24 cellular contexts compared by ENCODE assay signal in the genomic region with DNA sequence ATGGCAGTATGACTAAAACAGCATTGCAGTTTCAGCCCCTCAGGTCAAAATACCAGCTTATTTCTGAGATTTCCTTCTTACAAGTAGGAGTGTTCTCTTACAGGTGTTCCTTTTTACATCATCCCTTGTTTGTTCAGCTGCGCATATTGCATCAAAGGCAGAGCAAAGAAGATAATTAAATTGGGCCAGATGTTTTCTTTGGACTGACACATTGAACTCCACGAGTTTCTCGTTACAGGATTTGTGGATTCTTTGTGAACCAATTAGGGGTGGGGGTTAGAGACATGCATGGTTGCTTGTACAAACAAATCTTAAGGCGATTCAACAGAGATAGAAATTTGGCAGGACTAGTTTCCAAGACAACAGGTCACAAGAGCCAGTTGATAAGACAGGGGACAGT.
A peak's percentile ranks its signal among the peaks of the same experiment; 100 is the strongest.
DNase-seq lines count a peak whose midpoint lies in the region; ATAC-seq and TF ChIP-seq lines count a peak whose summit lies in the region.
"Had no signal": no experiment of that assay in that cellular context is flagged by ENCODE, and none has a peak within 500 bp of the region (broad histone marks: within the 10 kb centered on the region; RNA-seq: fewer than 3 reads in every experiment).

No MANE protein-coding gene starts in this region.

- no peaks in the 10 kb centered on the region for H3K27me3 Mint-ChIP-seq in naive thymus-derived CD8-positive, alpha-beta T cell
- H3K27me3 Mint-ChIP-seq: dendritic cell treated with granulocyte-macrophage colony-stimulating factor and Interleukin-4, amounts not matched to agents 40 ng/mL and 50 ng/mL, for 4 days; stimulated activated naive CD8-positive, alpha-beta T cell treated with anti-CD3 and anti-CD28 coated beads, Interleukin-15, amount 100 ng/mL, for 72 hours had no signal

- no peaks in the 10 kb centered on the region for H3K36me3 Mint-ChIP-seq in naive thymus-derived CD8-positive, alpha-beta T cell
- H3K36me3 Mint-ChIP-seq: CD14-positive monocyte had no signal

- TF ChIP-seq POLR2A in prostate gland (IDR thresholded peaks at IDR 0.05): no peak

- no peaks in the 10 kb centered on the region for H3K4me1 Mint-ChIP-seq in naive thymus-derived CD8-positive, alpha-beta T cell
- H3K4me1 Mint-ChIP-seq: CD14-positive monocyte; stimulated activated naive CD8-positive, alpha-beta T cell treated with anti-CD3 and anti-CD28 coated beads, Interleukin-15, amount 100 ng/mL, for 72 hours had no signal

- H3K27ac ChIP-seq in prostate gland: no peak overlapping the region
- H3K27ac ChIP-seq: GM23248, left ventricle myocardium inferior, spleen, VCaP had no signal

- H3K4me1 ChIP-seq in prostate gland (replicated peaks): no peaks in the 10 kb centered on the region
- H3K4me1 ChIP-seq: left ventricle myocardium inferior, spleen had no signal

- WGBS in prostate gland: 21% methylated on average over 4 of the region's 4 CpGs

- no peaks in the 10 kb centered on the region for H3K27me3 ChIP-seq in prostate gland (replicated peaks; ENCODE audit: insufficient read depth)
- H3K27me3 ChIP-seq: spleen had no signal

- POLR2A ChIA-PET in naive thymus-derived CD8-positive, alpha-beta T cell (lab: Charles Lee): no interaction called here

- H3K27ac Mint-ChIP-seq in naive thymus-derived CD8-positive, alpha-beta T cell: no peak overlapping the region
- H3K27ac Mint-ChIP-seq: CD14-positive monocyte; dendritic cell treated with granulocyte-macrophage colony-stimulating factor and Interleukin-4, amounts not matched to agents 40 ng/mL and 50 ng/mL, for 4 days; stimulated activated naive CD8-positive, alpha-beta T cell treated with anti-CD3 and anti-CD28 coated beads, Interleukin-15, amount 100 ng/mL, for 72 hours had no signal

- H3K9me3 ChIP-seq in prostate gland: no peaks in the 10 kb centered on the region
- H3K9me3 ChIP-seq: left ventricle myocardium inferior, spleen had no signal

- ATAC-seq in naive thymus-derived CD8-positive, alpha-beta T cell: no peak
- ATAC-seq: PC-3; stimulated activated naive CD8-positive, alpha-beta T cell treated with anti-CD3 and anti-CD28 coated beads, Interleukin-15, amount 100 ng/mL, for 72 hours had no signal

- no peak overlapping the region for H3K4me3 Mint-ChIP-seq in naive thymus-derived CD8-positive, alpha-beta T cell
- H3K4me3 Mint-ChIP-seq: CD14-positive monocyte; dendritic cell treated with granulocyte-macrophage colony-stimulating factor and Interleukin-4, amounts not matched to agents 40 ng/mL and 50 ng/mL, for 4 days; stimulated activated naive CD8-positive, alpha-beta T cell treated with anti-CD3 and anti-CD28 coated beads, Interleukin-15, amount 100 ng/mL, for 72 hours had no signal

- intact Hi-C loops in prostate gland (cut with DNase I): no loop called here

- H3K4me3 ChIP-seq in prostate gland: no peak overlapping the region
- H3K4me3 ChIP-seq: GM23248, left ventricle myocardium inferior, spleen had no signal

- DNase-seq in DMS53 (lab: John Stamatoyannopoulos, UW): peak; percentile 89
- DNase-seq in NCI-H146 (lab: John Stamatoyannopoulos, UW): peak; percentile 97
- peak; percentile 78 for DNase-seq in NCI-H345 treated with DMSO at 0.1 percent for 48 hours (lab: John Stamatoyannopoulos, UW; ENCODE audit: unreplicated experiment)
- DNase-seq in SHP77 treated with DMSO at 0.1 percent for 48 hours (lab: John Stamatoyannopoulos, UW): peak; percentile 80
- no peak for DNase-seq in prostate gland (ENCODE audit: low spot score)
- no peak for DNase-seq in GM13976 (ENCODE audit: low spot score)
- DNase-seq in germinal center (ENCODE audit: low spot score): no peak
- DNase-seq in naive thymus-derived CD8-positive, alpha-beta T cell: no peak
- DNase-seq: activated CD8-positive, alpha-beta memory T cell treated with anti-CD3 and anti-CD28 coated beads, Interleukin-2, amount 50 U/mL, for 48 hours; activated effector memory CD4-positive, alpha-beta T cell treated with anti-CD3 and anti-CD28 coated beads, Interleukin-2, amount 50 U/mL, for 16 hours; GM23248; head of caudate nucleus; IMR-90; left ventricle myocardium inferior; midbrain; NCI-H446 treated with DMSO at 0.1 percent for 48 hours; PC-3; spleen; stimulated activated CD4-positive, alpha-beta T cell treated with anti-CD3 and anti-CD28 coated beads, Interleukin-4, amount 100 ng/mL, for 24 hours; stimulated activated naive CD8-positive, alpha-beta T cell treated with anti-CD3 and anti-CD28 coated beads, Interleukin-15, amount 100 ng/mL, for 72 hours; T-helper 1 cell had no signal

- H3K9me3 Mint-ChIP-seq in naive thymus-derived CD8-positive, alpha-beta T cell: peaks cover 0 to 5% (median 0%) of the 10 kb centered on the region in 9 donors
- H3K9me3 Mint-ChIP-seq: dendritic cell treated with granulocyte-macrophage colony-stimulating factor and Interleukin-4, amounts not matched to agents 40 ng/mL and 50 ng/mL, for 4 days; stimulated activated naive CD8-positive, alpha-beta T cell treated with anti-CD3 and anti-CD28 coated beads, Interleukin-15, amount 100 ng/mL, for 72 hours had no signal

- H3K36me3 ChIP-seq in prostate gland: no peaks in the 10 kb centered on the region
- H3K36me3 ChIP-seq: left ventricle myocardium inferior, spleen had no signal

- in situ Hi-C loops in GM13976 (cut with MboI; ENCODE audit: low sequenced_read_pairs, unreplicated experiment): no loop called here

- no peak for TF ChIP-seq CTCF in prostate gland (IDR thresholded peaks at IDR 0.05)
- TF ChIP-seq CTCF in GM13976 (IDR thresholded peaks at IDR 0.05; ENCODE audit: borderline replicate concordance, control extremely low read depth, extremely low read depth, insufficient read depth, missing control alignments): no peak

Comparison
In these comparisons a context has a peak if more than half of its experiments do, and no peak if none do; other contexts are left out.
1. DNase-seq: peak in DMS53 (single experiment), NCI-H146 (single experiment), NCI-H345 treated with DMSO at 0.1 percent for 48 hours (single experiment) and SHP77 treated with DMSO at 0.1 percent for 48 hours (single experiment); none in prostate gland (single experiment), GM13976 (single experiment), germinal center (single experiment) and naive thymus-derived CD8-positive, alpha-beta T cell (0 of 10).